21 cellular contexts compared by ENCODE assay signal in the genomic region with DNA sequence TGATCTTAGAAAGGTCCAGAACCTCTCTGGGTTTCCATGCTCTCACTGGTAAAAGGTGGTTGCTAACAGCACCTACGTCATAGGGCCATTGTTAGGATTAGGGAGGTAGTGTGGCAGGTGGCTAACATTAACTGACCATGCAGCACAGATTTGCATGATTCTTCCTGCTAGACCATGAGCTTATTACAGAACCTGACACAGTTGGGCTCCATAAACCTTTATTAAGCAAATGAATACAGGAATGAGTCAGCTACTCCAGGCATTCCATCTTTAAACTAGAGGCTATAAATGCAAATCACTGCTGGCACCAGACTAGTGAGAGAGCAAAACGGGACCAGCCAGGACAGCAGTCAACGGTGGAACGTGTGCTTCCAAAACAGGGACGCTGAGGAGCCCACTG.
"Had no signal": no experiment of that assay in that cellular context is flagged by ENCODE, and none has a peak within 500 bp of the region (broad histone marks: within the 10 kb centered on the region; RNA-seq: fewer than 3 reads in every experiment).

No MANE protein-coding gene starts in this region.

- H3K27ac ChIP-seq: ascending aorta, lower lobe of right lung, neural progenitor cell, spleen, upper lobe of left lung had no signal

- H2AFZ ChIP-seq: neural progenitor cell had no signal

- ATAC-seq: activated naive CD4-positive, alpha-beta T cell treated with anti-CD3 and anti-CD28 coated beads, Interleukin-2, amount 50 U/mL, for 72 hours; activated T-helper 17 cell treated with anti-CD3 and anti-CD28 coated beads, Interleukin-2, amount 50 U/mL, for 72 hours; effector memory CD8-positive, alpha-beta T cell; esophagus mucosa; lower lobe of right lung; naive thymus-derived CD8-positive, alpha-beta T cell; stimulated activated naive CD8-positive, alpha-beta T cell treated with anti-CD3 and anti-CD28 coated beads, Interleukin-15, Interleukin-2, amounts not matched to agents 100 U/mL and 50 U/mL, for 24 hours had no signal

- H3K4me3 ChIP-seq: ascending aorta, lower lobe of right lung, neural progenitor cell, spleen, upper lobe of left lung had no signal

- H3K36me3 ChIP-seq: ascending aorta, lower lobe of right lung, neural progenitor cell, spleen, upper lobe of left lung had no signal

- DNase-seq: activated T-cell treated with anti-CD3 and anti-CD28 coated beads, Interleukin-2, amount 50 U/mL, for 1 hour; effector memory CD8-positive, alpha-beta T cell; foreskin melanocyte; glutamatergic neuron; hippocampal formation; lower lobe of right lung; naive thymus-derived CD8-positive, alpha-beta T cell; posterior cingulate gyrus; retina; spleen; stimulated activated CD4-positive, alpha-beta T cell treated with anti-CD3 and anti-CD28 coated beads, Interleukin-4, amount 100 ng/mL, for 1 hour; stimulated activated naive CD8-positive, alpha-beta T cell treated with anti-CD3 and anti-CD28 coated beads, Interleukin-15, Interleukin-2, amounts not matched to agents 100 U/mL and 50 U/mL, for 24 hours; T-helper 1 cell; upper lobe of left lung had no signal

- FAIRE-seq: colon, endothelial cell of umbilical vein had no signal

- H3K4me2 ChIP-seq: neural progenitor cell had no signal

- H3K4me1 ChIP-seq: ascending aorta, lower lobe of right lung, neural progenitor cell, spleen had no signal

- H3K9ac ChIP-seq: neural progenitor cell had no signal

- H3K27me3 ChIP-seq: ascending aorta, neural progenitor cell, spleen, upper lobe of left lung had no signal

- H3K9me3 ChIP-seq: ascending aorta, lower lobe of right lung, upper lobe of left lung had no signal
